In genomic region chr3:112561085-112561692, GRCh38 we compare ENCODE assay signal across 1 cellular context.
TF ChIP-seq lines count a peak whose summit lies in the region.

No MANE protein-coding gene starts in this region.

TF ChIP-seq in HEK293, 187 proteins besides CTCF, POLR2A, EP300 and RAD21 (continued from another document):
- no peak for TF ChIP-seq ZNF521 (tag by site-specific recombination; IDR thresholded peaks at IDR 0.05)
- TF ChIP-seq, protein P1, sequence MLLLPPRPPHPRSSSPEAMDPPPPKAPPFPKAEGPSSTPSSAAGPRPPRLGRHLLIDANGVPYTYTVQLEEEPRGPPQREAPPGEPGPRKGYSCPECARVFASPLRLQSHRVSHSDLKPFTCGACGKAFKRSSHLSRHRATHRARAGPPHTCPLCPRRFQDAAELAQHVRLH (tag by site-specific recombination; IDR thresholded peaks at IDR 0.05), result peak; percentile 68
- TF ChIP-seq KLF16 (tag by site-specific recombination; IDR thresholded peaks at IDR 0.05), result no peak
- no peak for TF ChIP-seq ZNF776 (tag by site-specific recombination; IDR thresholded peaks at IDR 0.05; ENCODE audit: borderline replicate concordance)
- TF ChIP-seq ZBTB48 (tag by site-specific recombination; IDR thresholded peaks at IDR 0.05), result peak; percentile 58
- TF ChIP-seq ZNF335 (tag by site-specific recombination; conservative IDR thresholded peaks at IDR 0.05), result peak; percentile 45
- no peak; the same call in 1 of the 2 replicates for TF ChIP-seq ZEB2 (tag by site-specific recombination; IDR thresholded peaks at IDR 0.05)
- no peak for TF ChIP-seq ZNF658 (tag by site-specific recombination; IDR thresholded peaks at IDR 0.05)
- TF ChIP-seq ZNF544 (tag by site-specific recombination; IDR thresholded peaks at IDR 0.05), result no peak
- no peak for TF ChIP-seq OVOL3 (tag by site-specific recombination; IDR thresholded peaks at IDR 0.05)
- TF ChIP-seq, protein P2, sequence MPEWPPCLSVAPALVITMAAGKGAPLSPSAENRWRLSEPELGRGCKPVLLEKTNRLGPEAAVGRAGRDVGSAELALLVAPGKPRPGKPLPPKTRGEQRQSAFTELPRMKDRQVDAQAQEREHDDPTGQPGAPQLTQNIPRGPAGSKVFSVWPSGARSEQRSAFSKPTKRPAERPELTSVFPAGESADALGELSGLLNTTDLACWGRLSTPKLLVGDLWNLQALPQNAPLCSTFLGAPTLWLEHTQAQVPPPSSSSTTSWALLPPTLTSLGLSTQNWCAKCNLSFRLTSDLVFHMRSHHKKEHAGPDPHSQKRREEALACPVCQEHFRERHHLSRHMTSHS (tag by site-specific recombination; IDR thresholded peaks at IDR 0.05), result no peak
- peak; percentile 79 for TF ChIP-seq ZBTB20 (tag by site-specific recombination; IDR thresholded peaks at IDR 0.05)
- TF ChIP-seq HOXA7 (CRISPR knock-in tag; IDR thresholded peaks at IDR 0.05; ENCODE audit: borderline replicate concordance), result no peak
- no peak for TF ChIP-seq ZBTB10 (tag by site-specific recombination; IDR thresholded peaks at IDR 0.05)
- TF ChIP-seq ZNF202 (tag by site-specific recombination; IDR thresholded peaks at IDR 0.05; ENCODE audit: borderline replicate concordance), result no peak
- TF ChIP-seq ZNF292 (tag by site-specific recombination; IDR thresholded peaks at IDR 0.05; ENCODE audit: borderline replicate concordance, low read depth), result no peak
- TF ChIP-seq ZNF211 (tag by site-specific recombination; IDR thresholded peaks at IDR 0.05; ENCODE audit: low read depth), result no peak
- no peak for TF ChIP-seq ZNF16 (tag by site-specific recombination; IDR thresholded peaks at IDR 0.05; ENCODE audit: low read depth)
- TF ChIP-seq ZNF664 (tag by site-specific recombination; IDR thresholded peaks at IDR 0.05), result 0 out of 2 replicates have a peak, but pooled peaks have one; percentile 1
- TF ChIP-seq ZNF707 (tag by site-specific recombination; IDR thresholded peaks at IDR 0.05), result no peak
- TF ChIP-seq PRDM2 (tag by site-specific recombination; IDR thresholded peaks at IDR 0.05; ENCODE audit: borderline replicate concordance), result no peak
- no peak for TF ChIP-seq ZNF133 (tag by site-specific recombination; IDR thresholded peaks at IDR 0.05)
- TF ChIP-seq YY1 (tag by site-specific recombination; IDR thresholded peaks at IDR 0.05), result no peak
- no peak for TF ChIP-seq ZNF423 (tag by site-specific recombination; IDR thresholded peaks at IDR 0.05)
- no peak for TF ChIP-seq KLF10 (tag by site-specific recombination; IDR thresholded peaks at IDR 0.05)
- TF ChIP-seq ZNF311 (tag by site-specific recombination; IDR thresholded peaks at IDR 0.05; ENCODE audit: borderline replicate concordance), result no peak
- TF ChIP-seq KLF17 (tag by site-specific recombination; IDR thresholded peaks at IDR 0.05), result no peak
- TF ChIP-seq ZIC2 (tag by site-specific recombination; IDR thresholded peaks at IDR 0.05), result no peak
- TF ChIP-seq ZNF558 (tag by site-specific recombination; IDR thresholded peaks at IDR 0.05), result no peak
